Comparison of ENCODE assay signal across 1 cellular context in genomic region chr10:35335133-35335532, GRCh38.
TF ChIP-seq lines count a peak whose summit lies in the region.

No MANE protein-coding gene starts in this region.

TF ChIP-seq in HCT116, 20 proteins besides CTCF, POLR2A, EP300 and RAD21 (continued from another document):
- TF ChIP-seq ELF1 (IDR thresholded peaks at IDR 0.05; ENCODE audit: borderline replicate concordance, low read depth): no peak
- no peak for TF ChIP-seq SP1 (IDR thresholded peaks at IDR 0.05; ENCODE audit: low read depth)
- no peak for TF ChIP-seq JUND (IDR thresholded peaks at IDR 0.05)
- no peak for TF ChIP-seq POLR2AphosphoS5 (IDR thresholded peaks at IDR 0.05; ENCODE audit: low read depth, low read length)
